Comparison of ENCODE assay signal across 9 cellular contexts in genomic region chr19:49513746-49514118, GRCh38. TPM values are rescaled to one million over a fixed set of nuclear protein-coding genes. Genes with fewer than 3 reads are reported as not detected.
DNase-seq lines count a peak whose midpoint lies in the region; ATAC-seq and TF ChIP-seq lines count a peak whose summit lies in the region.
"Had no signal": no experiment of that assay in that cellular context is flagged by ENCODE, and none has a peak within 500 bp of the region (broad histone marks: within the 10 kb centered on the region; RNA-seq: fewer than 3 reads in every experiment).

No MANE protein-coding gene starts in this region.

- H3K27me3 Mint-ChIP-seq in naive B cell: no peaks in the 10 kb centered on the region

- H3K9me3 ChIP-seq in HUES6 (ENCODE audit: control insufficient read depth, insufficient read depth, low read depth, low read length): no peaks in the 10 kb centered on the region
- no peaks in the 10 kb centered on the region for H3K9me3 ChIP-seq in colonic mucosa

- peaks cover 36 to 40% (median 39%) of the 10 kb centered on the region in 3 donors for H3K4me1 Mint-ChIP-seq in naive B cell

- H3K9ac ChIP-seq in HUES6 (ENCODE audit: low read length) (peak overlapping the region; percentile 22), colonic mucosa (ENCODE audit: low read depth in 2 of 2, low read length in 2 of 2) (peak overlapping the region; percentile 66 to 91)

- no peaks in the 10 kb centered on the region for H3K36me3 ChIP-seq in ACC112 (ENCODE audit: insufficient read depth, low read length)
- H3K36me3 ChIP-seq in HUES6 (ENCODE audit: control insufficient read depth, insufficient read depth, low read length): peaks cover 11% of the 10 kb centered on the region
- H3K36me3 ChIP-seq in colonic mucosa: no peaks in the 10 kb centered on the region

- intact Hi-C loops in colonic mucosa (cut with DNase I): no loop called here

- H3K27ac Mint-ChIP-seq in naive B cell: peak overlapping the region in 4 of 6 donors; percentile 88 to 95 (median 91)

- H3K27ac ChIP-seq in ACC112 (ENCODE audit: low read depth, low read length) (no peak overlapping the region), HUES6 (ENCODE audit: low read depth, low read length) (no peak overlapping the region), colonic mucosa (peak overlapping the region; percentile 91)

- H3K36me3 Mint-ChIP-seq in naive B cell: peaks cover 0 to 4% of the 10 kb centered on the region in 2 donors

- TF ChIP-seq CTCF in colonic mucosa (IDR thresholded peaks at IDR 0.05): no peak
- no peak for TF ChIP-seq CTCF in GM13977 (IDR thresholded peaks at IDR 0.05; ENCODE audit: extremely low read depth, insufficient read depth, missing control alignments)

- H3K4me1 ChIP-seq in ACC112 (ENCODE audit: control insufficient read depth, insufficient read depth, low read length, unreplicated experiment) (peaks cover 10% of the 10 kb centered on the region), HUES6 (ENCODE audit: control insufficient read depth, insufficient read depth, low read length) (peaks cover 17% of the 10 kb centered on the region), colonic mucosa (no peaks in the 10 kb centered on the region)

- in situ Hi-C loops in GM13977 (cut with MboI; ENCODE audit: low pct_unique_long_range_greater_than_20kb, low sequenced_read_pairs, unreplicated experiment): no loop called here

- peak overlapping the region; percentile 85 to 95 (median 93) for H3K4me3 Mint-ChIP-seq in naive B cell

- H2AFZ ChIP-seq in ACC112 (ENCODE audit: low read length, unreplicated experiment): no peak overlapping the region

- no peak for DNase-seq in colonic mucosa
- no peak for DNase-seq in naive B cell
- no peak for DNase-seq in NCI-H2107 treated with DMSO at 0.1 percent for 48 hours (lab: John Stamatoyannopoulos, UW; ENCODE audit: unreplicated experiment)
- DNase-seq in GM13977 (ENCODE audit: low spot score): no peak
- no peak for DNase-seq in OCI-M2 (lab: John Stamatoyannopoulos, UW; ENCODE audit: unreplicated experiment)
- DNase-seq in NCI-H187 (lab: John Stamatoyannopoulos, UW): no peak
- DNase-seq: NCI-H1092 had no signal

- no peaks in the 10 kb centered on the region for H3K79me2 ChIP-seq in ACC112 (ENCODE audit: control insufficient read depth, insufficient read depth, low read length, unreplicated experiment)

- H3K27me3 ChIP-seq in ACC112 (ENCODE audit: insufficient read depth, low read length) (no peaks in the 10 kb centered on the region), HUES6 (ENCODE audit: control insufficient read depth, insufficient read depth, low read length) (no peaks in the 10 kb centered on the region), colonic mucosa (no peaks in the 10 kb centered on the region)

- H3K9me3 Mint-ChIP-seq in naive B cell: no peaks in the 10 kb centered on the region

- H3K4me3 ChIP-seq in ACC112 (ENCODE audit: low read depth, low read length): peak overlapping the region; percentile 67; the same call in 1 of the 2 replicates
- H3K4me3 ChIP-seq in HUES6 (ENCODE audit: low read depth, low read length): peak overlapping the region; percentile 86
- peak overlapping the region; percentile 68 for H3K4me3 ChIP-seq in colonic mucosa

- ATAC-seq in naive B cell (ENCODE audit: low read depth in 2 of 2): no peak

RNA-seq across cellular contexts. Expression of gene FCGRT, which starts 1.3 kb away (rescaled TPM):
- 100 to 1,000 TPM; 285 to 621 TPM for total RNA-seq in colonic mucosa
- 10 to 100 TPM; 56.7 to 69.7 (median 62.7) TPM for polyA plus RNA-seq in naive B cell (ENCODE audit: low read depth in 6 of 6)

RNA-seq across cellular contexts. Expression of gene RCN3, which starts 14.1 kb away (rescaled TPM):
- 10 to 100 TPM; 16.9 to 55.1 TPM for total RNA-seq in colonic mucosa
- under 1 TPM in 2 of 6 donors, not detected in 4; 0.17 to 0.43 TPM for polyA plus RNA-seq in naive B cell (ENCODE audit: low read depth in 6 of 6)

RNA-seq across cellular contexts. Expression of gene RPS11, which starts 17.5 kb away (rescaled TPM):
- 1,000 to 10,000 TPM; 1,734 to 1,870 TPM for total RNA-seq in colonic mucosa
- polyA plus RNA-seq in naive B cell (ENCODE audit: low read depth in 6 of 6): 1,000 to 10,000 TPM; 2,581 to 3,900 (median 3,339) TPM

RNA-seq across cellular contexts. Expression of gene RPL13A, which starts 26.3 kb away (rescaled TPM):
- total RNA-seq in colonic mucosa: 1,000 to 10,000 TPM; 2,431 to 2,528 TPM
- 1,000 to 10,000 TPM; 1,519 to 3,103 (median 2,606) TPM for polyA plus RNA-seq in naive B cell (ENCODE audit: low read depth in 6 of 6)

RNA-seq across cellular contexts. Expression of gene FLT3LG, which starts 39.7 kb away (rescaled TPM):
- total RNA-seq in colonic mucosa: 1 to 10 TPM; 2.9 to 4.9 TPM
- polyA plus RNA-seq in naive B cell (ENCODE audit: low read depth in 6 of 6): 10 to 100 TPM in 5 of 6 donors, 1 to 10 TPM in 1; 9.5 to 15.0 (median 11.4) TPM
